Comparison of ENCODE assay signal across 9 cellular contexts in the genomic region with DNA sequence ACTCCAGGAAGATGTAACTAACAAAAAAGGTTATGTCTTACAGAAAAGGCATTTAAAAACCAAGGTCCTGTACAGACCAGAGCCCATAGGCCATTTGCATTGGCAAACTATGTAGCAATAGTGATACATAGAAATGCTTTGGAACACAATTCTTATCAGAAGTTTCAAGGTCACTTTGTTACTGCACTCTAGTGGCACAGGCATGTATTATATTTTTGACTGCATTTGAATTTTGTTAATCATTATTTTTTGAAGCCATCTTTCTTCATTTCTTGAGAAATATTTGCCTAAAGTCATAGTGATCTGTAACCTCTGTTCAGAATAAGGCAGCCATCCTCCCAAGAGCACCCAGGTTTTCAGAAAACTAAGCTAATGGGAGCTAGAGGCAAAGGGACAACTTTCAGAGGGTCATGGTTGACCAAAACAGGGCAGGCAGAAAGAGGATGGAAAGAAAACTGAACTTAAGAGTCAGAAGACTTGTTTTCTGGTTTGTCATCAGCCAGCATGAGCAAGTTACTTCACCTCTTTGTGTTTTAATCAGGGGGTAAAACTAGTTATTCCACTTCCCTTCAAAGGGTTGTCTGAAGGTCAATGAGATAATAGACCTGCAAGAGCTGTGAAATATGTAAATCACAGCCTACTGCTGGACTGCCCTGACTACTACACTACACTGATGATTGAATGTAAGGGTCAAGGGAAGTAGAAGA. TPM values are rescaled to one million over a fixed set of nuclear protein-coding genes. Genes with fewer than 3 reads are reported as not detected.
DNase-seq lines count a peak whose midpoint lies in the region; ATAC-seq and TF ChIP-seq lines count a peak whose summit lies in the region.
"Had no signal": no experiment of that assay in that cellular context is flagged by ENCODE, and none has a peak within 500 bp of the region (broad histone marks: within the 10 kb centered on the region; RNA-seq: fewer than 3 reads in every experiment).

No MANE protein-coding gene starts in this region.

- TF ChIP-seq POLR2A in suprapubic skin (IDR thresholded peaks at IDR 0.05), result no peak

- H3K27ac ChIP-seq in suprapubic skin (no peak overlapping the region), WERI-Rb-1 (no peak overlapping the region)

- H3K4me3 ChIP-seq in kidney epithelial cell (ENCODE audit: low read depth, low read length) (no peak overlapping the region), suprapubic skin (no peak overlapping the region), WERI-Rb-1 (ENCODE audit: low read depth, low read length) (no peak overlapping the region)

- H3K27me3 ChIP-seq in kidney epithelial cell (ENCODE audit: control insufficient read depth, insufficient read depth, low read length) (no peaks in the 10 kb centered on the region), suprapubic skin (no peaks in the 10 kb centered on the region), WERI-Rb-1 (ENCODE audit: insufficient read depth, low read depth, severe bottlenecking) (no peaks in the 10 kb centered on the region)

- H3K4me1 ChIP-seq in suprapubic skin, result peaks cover 23% of the 10 kb centered on the region

- no peaks in the 10 kb centered on the region for H3K9me3 ChIP-seq in suprapubic skin
- no peaks in the 10 kb centered on the region for H3K9me3 ChIP-seq in WERI-Rb-1 (ENCODE audit: severe bottlenecking)

- H3K36me3 ChIP-seq in kidney epithelial cell (ENCODE audit: control insufficient read depth, insufficient read depth, low read length) (no peaks in the 10 kb centered on the region), suprapubic skin (no peaks in the 10 kb centered on the region), WERI-Rb-1 (no peaks in the 10 kb centered on the region)

- DNase-seq in Right ventricle myocardium inferior (ENCODE audit: missing footprints) (no peak), cardiac septum (ENCODE audit: low spot score) (no peak), amniotic epithelial cell (ENCODE audit: low read depth) (peak; percentile 81), kidney epithelial cell (ENCODE audit: low read depth) (no peak), suprapubic skin (ENCODE audit: low spot score in 2 of 2) (no peak), WERI-Rb-1 (no peak)
- no peak for DNase-seq in stimulated activated naive CD8-positive, alpha-beta T cell treated with anti-CD3 and anti-CD28 coated beads, Interleukin-15, Interleukin-2, amounts not matched to agents 100 U/mL and 50 U/mL, for 24 hours
- DNase-seq: GDM1 had no signal

- intact Hi-C loops in Right ventricle myocardium inferior (cut with DNase I) (loop anchor here (2.0 kb wide), 1 partner anchor 73 kb away; a partner anchor contains a TSS), cardiac septum (cut with DNase I) (loop anchor here (2.0 kb wide), 1 partner anchor 73 kb away; a partner anchor contains a TSS)

- peak; percentile 37 for ATAC-seq in Right ventricle myocardium inferior
- no peak for ATAC-seq in stimulated activated naive CD8-positive, alpha-beta T cell treated with anti-CD3 and anti-CD28 coated beads, Interleukin-15, Interleukin-2, amounts not matched to agents 100 U/mL and 50 U/mL, for 24 hours
- no peak for ATAC-seq in GM21786 (IDR thresholded peaks at IDR 0.05; ENCODE audit: unreplicated experiment)

- TF ChIP-seq CTCF in kidney epithelial cell (IDR thresholded peaks at IDR 0.05; ENCODE audit: insufficient read depth, low read length, poor library complexity, severe bottlenecking) (peak; percentile 11), suprapubic skin (IDR thresholded peaks at IDR 0.05) (peak in 1 of 2 donors; percentile 32), WERI-Rb-1 (IDR thresholded peaks at IDR 0.05; ENCODE audit: low read depth, low read length) (no peak)

- TF ChIP-seq EP300 in suprapubic skin (IDR thresholded peaks at IDR 0.05), result no peak

RNA-seq across cellular contexts. Expression of a gene that starts 41.5 kb away (rescaled TPM):
- total RNA-seq in Right ventricle myocardium inferior, result 0.84 TPM
- 0.51 TPM for total RNA-seq in cardiac septum
- 0.46 TPM in 1 of 2 replicates, not detected in the other for total RNA-seq in kidney epithelial cell
- total RNA-seq in suprapubic skin, result 1 to 10 TPM in 1 of 4 donors, under 1 TPM in 2, not detected in 1; 0.42 to 1.1 (median 0.52) TPM
